In genomic region chr6:136762022-136762975, GRCh38 we compare ENCODE assay signal across 9 cellular contexts. TPM values are rescaled to one million over a fixed set of nuclear protein-coding genes. Genes with fewer than 3 reads are reported as not detected.
DNase-seq lines count a peak whose midpoint lies in the region; ATAC-seq and TF ChIP-seq lines count a peak whose summit lies in the region.
"Had no signal": no experiment of that assay in that cellular context is flagged by ENCODE, and none has a peak within 500 bp of the region (broad histone marks: within the 10 kb centered on the region; RNA-seq: fewer than 3 reads in every experiment).

No MANE protein-coding gene starts in this region.

- no peaks in the 10 kb centered on the region for H3K27me3 ChIP-seq in CD4-positive, alpha-beta memory T cell (ENCODE audit: insufficient read depth, low read length)
- no peaks in the 10 kb centered on the region for H3K27me3 ChIP-seq in dorsolateral prefrontal cortex
- no peaks in the 10 kb centered on the region for H3K27me3 ChIP-seq in osteoblast (ENCODE audit: insufficient read depth, low read length)

- no peak for TF ChIP-seq POLR2A in NB4 (IDR thresholded peaks at IDR 0.05; ENCODE audit: extremely low read depth, insufficient read length)

- H3K4me3 Mint-ChIP-seq in CD4-positive, alpha-beta memory T cell: peak overlapping the region; percentile 76 to 91 (median 84)

- H3K36me3 ChIP-seq in CD4-positive, alpha-beta memory T cell (ENCODE audit: insufficient read depth, low read length): no peaks in the 10 kb centered on the region
- no peaks in the 10 kb centered on the region for H3K36me3 ChIP-seq in osteoblast (ENCODE audit: insufficient read depth, low read length)

- H3K27ac Mint-ChIP-seq in CD4-positive, alpha-beta memory T cell: peak overlapping the region; percentile 77 to 95 (median 92)

- POLR2A ChIA-PET in CD4-positive, alpha-beta memory T cell (lab: Charles Lee; ENCODE audit: partially characterized antibody): interaction anchor here (0.7 to 8.4 kb wide), 5 partner anchors 8 to 42 kb away, joined by 3 to 323 read pairs (median 6); partner anchors contain the start of gene MAP3K5
- POLR2A ChIA-PET in GM10248 (lab: Yijun Ruan, JAX): interaction anchor here (1.3 to 3.0 kb wide), 3 partner anchors 10 to 30 kb away, joined by 3 to 12 read pairs (median 3); partner anchors contain the start of gene MAP3K5

- H3K27me3 Mint-ChIP-seq in CD4-positive, alpha-beta memory T cell: no peaks in the 10 kb centered on the region

- H3K79me2 ChIP-seq in osteoblast (ENCODE audit: insufficient read depth, low read length): peaks cover 57% of the 10 kb centered on the region

- H3K4me3 ChIP-seq in CD4-positive, alpha-beta memory T cell (ENCODE audit: low read length in 2 of 2): peak overlapping the region in 1 of 2 donors; percentile 1
- H3K4me3 ChIP-seq in NB4 (ENCODE audit: low read depth, low read length): no peak overlapping the region
- peak overlapping the region in 29 of 59 donors; percentile 4 to 45 (median 21) for H3K4me3 ChIP-seq in dorsolateral prefrontal cortex
- peak overlapping the region; percentile 48 for H3K4me3 ChIP-seq in osteoblast (ENCODE audit: insufficient read depth, low read length)

- no peak for DNase-seq in CD4-positive, alpha-beta memory T cell
- DNase-seq in NB4 (ENCODE audit: low read depth) (peak; percentile 30), dorsolateral prefrontal cortex (no peak), osteoblast (ENCODE audit: insufficient read length, low spot score, missing footprints) (no peak), AG20443 (ENCODE audit: low spot score) (no peak), KBM-7 (no peak), omental fat pad (ENCODE audit: low spot score) (no peak), GM10248 (ENCODE audit: extremely low spot score) (no peak)
- DNase-seq: NCI-H748 treated with DMSO at 0.1 percent for 48 hours had no signal

- H4K20me1 ChIP-seq in osteoblast (ENCODE audit: insufficient read depth, low read length): no peaks in the 10 kb centered on the region

- H3K9me3 ChIP-seq in CD4-positive, alpha-beta memory T cell (ENCODE audit: control insufficient read depth in 1 of 2, low read length in 2 of 2): no peaks in the 10 kb centered on the region
- H3K9me3 ChIP-seq in osteoblast (ENCODE audit: low read depth, low read length): no peaks in the 10 kb centered on the region

- peak overlapping the region; percentile 78 for H3K4me2 ChIP-seq in osteoblast (ENCODE audit: insufficient read depth, low read length)

- no peak for ATAC-seq in omental fat pad (ENCODE audit: low FRiP score)

- no peaks in the 10 kb centered on the region for H3K36me3 Mint-ChIP-seq in CD4-positive, alpha-beta memory T cell

- peak overlapping the region; percentile 49 for H2AFZ ChIP-seq in osteoblast (ENCODE audit: low read length)

- intact Hi-C loops in CD4-positive, alpha-beta memory T cell (cut with micrococcal nuclease): no loop called here
- intact Hi-C loops in dorsolateral prefrontal cortex (cut with DNase I): no loop called here

- peaks cover 61 to 68% (median 64%) of the 10 kb centered on the region in 4 donors for H3K4me1 Mint-ChIP-seq in CD4-positive, alpha-beta memory T cell

- CTCF ChIA-PET in CD4-positive, alpha-beta memory T cell (lab: Charles Lee; ENCODE audit: partially characterized antibody): interaction anchor here (2.2 to 8.4 kb wide), 3 partner anchors 9 to 118 kb away, joined by 5 to 228 read pairs (median 32); partner anchors contain the start of gene MAP3K5
- CTCF ChIA-PET in GM10248 (lab: Yijun Ruan, JAX): interaction anchor here (1.2 to 5.9 kb wide), 12 partner anchors 10 to 118 kb away, joined by 3 to 50 read pairs (median 6); partner anchors contain the start of gene MAP3K5

- in situ Hi-C loops in KBM-7 (cut with MboI; ENCODE audit: low pct_unique_long_range_greater_than_20kb, low sequenced_read_pairs): no loop called here

- H3K4me1 ChIP-seq in CD4-positive, alpha-beta memory T cell (ENCODE audit: insufficient read depth, low read length): peaks cover 78% of the 10 kb centered on the region
- H3K4me1 ChIP-seq in osteoblast (ENCODE audit: insufficient read depth, low read length): peaks cover 19% of the 10 kb centered on the region

- TF ChIP-seq CTCF in NB4 (IDR thresholded peaks at IDR 0.05; ENCODE audit: low read depth, low read length): no peak
- TF ChIP-seq CTCF in dorsolateral prefrontal cortex (IDR thresholded peaks at IDR 0.05 in 54 of 56, conservative IDR thresholded peaks at IDR 0.05 in 2 of 56; ENCODE audit: low read depth in 1 of 56, partially characterized antibody in 56 of 56): no peak
- TF ChIP-seq CTCF in osteoblast (IDR thresholded peaks at IDR 0.05; ENCODE audit: extremely low read depth, low read depth, low read length): no peak
- TF ChIP-seq CTCF in omental fat pad (IDR thresholded peaks at IDR 0.05): no peak
- no peak for TF ChIP-seq CTCF in GM10248 (IDR thresholded peaks at IDR 0.05; ENCODE audit: control extremely low read depth, extremely low read depth, low read depth, missing control alignments)

- peak overlapping the region; percentile 53 for H3K27ac ChIP-seq in CD4-positive, alpha-beta memory T cell (ENCODE audit: low read depth, low read length)
- H3K27ac ChIP-seq in dorsolateral prefrontal cortex (peak overlapping the region in 57 of 59 donors; percentile 2 to 90 (median 73)), osteoblast (ENCODE audit: low read depth, low read length) (peak overlapping the region; percentile 56)

- H3K9me3 Mint-ChIP-seq in CD4-positive, alpha-beta memory T cell: no peaks in the 10 kb centered on the region

RNA-seq across cellular contexts. Expression of gene MAP3K5, which starts 30.0 kb away (rescaled TPM):
- total RNA-seq in CD4-positive, alpha-beta memory T cell: 10 to 100 TPM; 31.4 to 31.7 TPM
- 10 to 100 TPM in 1 of 2 donors, 1 to 10 TPM in 1; 7.3 to 26.3 TPM for polyA plus RNA-seq in CD4-positive, alpha-beta memory T cell
- total RNA-seq in dorsolateral prefrontal cortex (10 to 100 TPM; 26.2 to 70.0 (median 45.3) TPM), osteoblast (7.4 and 8.3 TPM in 2 replicates), omental fat pad (10 to 100 TPM; 31.4 to 53.0 (median 47.2) TPM)
